ENCODE assay signal across 10 cellular contexts in genomic region chr17:82884923-82885322, GRCh38. TPM values are rescaled to one million over a fixed set of nuclear protein-coding genes. Genes with fewer than 3 reads are reported as not detected.
A peak's percentile ranks its signal among the peaks of the same experiment; 100 is the strongest.
DNase-seq lines count a peak whose midpoint lies in the region; ATAC-seq and TF ChIP-seq lines count a peak whose summit lies in the region.
"Had no signal": no experiment of that assay in that cellular context is flagged by ENCODE, and none has a peak within 500 bp of the region (broad histone marks: within the 10 kb centered on the region; RNA-seq: fewer than 3 reads in every experiment).

No MANE protein-coding gene starts in this region.

- peak overlapping the region; percentile 33 to 90 (median 83) for H3K27ac Mint-ChIP-seq in IgD-negative memory B cell
- peak overlapping the region; percentile 59 for H3K27ac Mint-ChIP-seq in memory B cell
- no peak overlapping the region for H3K27ac Mint-ChIP-seq in osteocyte (ENCODE audit: unreplicated experiment)

- peaks cover 0 to 4% (median 0%) of the 10 kb centered on the region in 3 donors for H3K9me3 Mint-ChIP-seq in IgD-negative memory B cell
- peaks cover 1% of the 10 kb centered on the region for H3K9me3 Mint-ChIP-seq in memory B cell
- H3K9me3 Mint-ChIP-seq in osteocyte (ENCODE audit: unreplicated experiment) = no peaks in the 10 kb centered on the region

- DNase-seq in activated effector memory CD4-positive, alpha-beta T cell treated with anti-CD3 and anti-CD28 coated beads, Interleukin-2, amount 50 U/mL, for 16 hours = peak; percentile 71
- DNase-seq in memory B cell (ENCODE audit: low spot score in 2 of 2) (peak in 1 of 2 donors; percentile 30), left lobe of liver (ENCODE audit: low spot score) (no peak), sciatic nerve (ENCODE audit: low spot score) (no peak), omental fat pad (ENCODE audit: low spot score) (no peak), osteocyte (ENCODE audit: extremely low spot score, unreplicated experiment) (no peak)
- DNase-seq: GOT3 had no signal

- peak overlapping the region; percentile 83 for H3K27ac ChIP-seq in BLaER1

- H3K27me3 ChIP-seq in BLaER1 = no peaks in the 10 kb centered on the region
- H3K27me3 ChIP-seq: tibial nerve had no signal

- peaks cover 99% of the 10 kb centered on the region for H3K4me1 ChIP-seq in BLaER1

- no peaks in the 10 kb centered on the region for H3K9me3 ChIP-seq in BLaER1
- H3K9me3 ChIP-seq: tibial nerve had no signal

- H3K4me1 Mint-ChIP-seq in IgD-negative memory B cell (peaks cover 16 to 38% (median 17%) of the 10 kb centered on the region in 3 donors), memory B cell (peaks cover 24% of the 10 kb centered on the region), osteocyte (ENCODE audit: unreplicated experiment) (peaks cover 42% of the 10 kb centered on the region)

- peaks cover 3% of the 10 kb centered on the region for H3K36me3 Mint-ChIP-seq in IgD-negative memory B cell
- peaks cover 10% of the 10 kb centered on the region for H3K36me3 Mint-ChIP-seq in memory B cell
- H3K36me3 Mint-ChIP-seq in osteocyte (ENCODE audit: unreplicated experiment) = peaks cover 5% of the 10 kb centered on the region

- peaks cover 78% of the 10 kb centered on the region for H4K20me1 ChIP-seq in BLaER1

- ATAC-seq in memory B cell (ENCODE audit: low read depth) (peak; percentile 65), left lobe of liver (no peak), sciatic nerve (no peak), omental fat pad (ENCODE audit: low FRiP score) (no peak)

- intact Hi-C loops in sciatic nerve (cut with DNase I) = no loop called here

- H3K4me3 Mint-ChIP-seq in IgD-negative memory B cell = peak overlapping the region in 3 of 4 donors; percentile 1 to 59 (median 50)
- peak overlapping the region; percentile 17 for H3K4me3 Mint-ChIP-seq in memory B cell
- H3K4me3 Mint-ChIP-seq in osteocyte (ENCODE audit: unreplicated experiment) = no peak overlapping the region

- H3K27me3 Mint-ChIP-seq in IgD-negative memory B cell (no peaks in the 10 kb centered on the region), memory B cell (no peaks in the 10 kb centered on the region), osteocyte (ENCODE audit: unreplicated experiment) (no peaks in the 10 kb centered on the region)

- peak overlapping the region; percentile 100 for H3K4me2 ChIP-seq in BLaER1

- no peak for TF ChIP-seq CTCF in omental fat pad (IDR thresholded peaks at IDR 0.05)
- no peak for TF ChIP-seq CTCF in osteocyte (IDR thresholded peaks at IDR 0.05)

- peak overlapping the region; percentile 7; the same call in 1 of the 2 replicates for H3K9ac ChIP-seq in BLaER1

- H3K36me3 ChIP-seq in BLaER1 = peaks cover 8% of the 10 kb centered on the region

- H3K4me3 ChIP-seq in BLaER1 = peak overlapping the region; percentile 53
- H3K4me3 ChIP-seq: tibial nerve had no signal

RNA-seq across cellular contexts. Expression of gene ZNF750, which starts 45.1 kb away (rescaled TPM):
- polyA plus RNA-seq in IgD-negative memory B cell = not detected
- total RNA-seq in left lobe of liver (0.08 TPM), sciatic nerve (not detected), omental fat pad (not detected), osteocyte (not detected in 2 replicates)
- total RNA-seq: tibial nerve had no signal
